Comparison of ENCODE assay signal across 8 cellular contexts in the genomic region with DNA sequence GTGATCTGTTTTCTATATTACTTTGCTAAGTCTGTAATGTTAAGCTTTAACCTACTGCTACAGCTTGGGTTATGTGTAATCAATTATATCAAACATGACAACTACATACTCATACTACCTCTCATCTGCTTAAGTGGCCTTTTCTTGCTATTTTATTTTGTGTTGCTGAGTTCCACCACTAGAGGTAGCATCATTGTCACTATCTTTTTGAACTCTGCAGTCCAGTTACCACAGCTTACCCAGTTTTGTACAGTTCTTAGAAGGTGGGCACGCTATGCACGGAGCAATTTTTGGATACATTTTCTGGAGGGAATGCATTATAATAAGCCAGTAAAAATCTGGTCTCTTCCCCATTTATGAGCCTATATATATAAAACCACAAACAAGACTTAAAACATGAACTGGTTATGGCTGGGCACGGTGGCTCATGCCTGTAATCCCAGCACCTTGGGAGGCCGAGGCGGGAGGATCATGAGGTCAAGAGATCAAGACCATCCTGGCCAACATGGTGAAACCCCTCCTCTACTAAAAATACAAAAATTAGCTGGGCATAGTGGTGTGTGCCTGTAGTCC. TPM values are rescaled to one million over a fixed set of nuclear protein-coding genes. Genes with fewer than 3 reads are reported as not detected.
DNase-seq lines count a peak whose midpoint lies in the region; ATAC-seq, FAIRE-seq and TF ChIP-seq lines count a peak whose summit lies in the region.

No MANE protein-coding gene starts in this region.

- no peaks in the 10 kb centered on the region for H3K9me3 ChIP-seq in ascending aorta
- no peaks in the 10 kb centered on the region for H3K9me3 ChIP-seq in kidney (ENCODE audit: control insufficient read depth in 1 of 2, low read length in 2 of 2)

- H3K4me3 ChIP-seq in AG04449 (ENCODE audit: low read depth, low read length) (no peak overlapping the region), ascending aorta (no peak overlapping the region), kidney (ENCODE audit: low read length in 2 of 2) (no peak overlapping the region)

- POLR2A ChIA-PET in AG04449 (lab: Yijun Ruan, JAX): no interaction called here

- CTCF ChIA-PET in AG04449 (lab: Yijun Ruan, JAX): interaction anchor here (0.6 to 4.1 kb wide), 30 partner anchors 9 to 240 kb away, joined by 3 to 98 read pairs (median 5); no protein-coding TSS in a partner anchor

- no peak for DNase-seq in AG04449 (ENCODE audit: low read depth, low spot score)
- peak; percentile 49 for DNase-seq in LoVo (ENCODE audit: low spot score)
- no peak for DNase-seq in ascending aorta (ENCODE audit: low spot score in 2 of 2)
- DNase-seq in kidney: no peak
- peak; percentile 46 for DNase-seq in urothelium cell line (ENCODE audit: low spot score)
- DNase-seq in occipital lobe (lab: John Stamatoyannopoulos, UW): no peak

- TF ChIP-seq CTCF in AG04449 (IDR thresholded peaks at IDR 0.05; ENCODE audit: insufficient read depth, low read length, missing control alignments): peak; percentile 58
- peak; percentile 75 for TF ChIP-seq CTCF in GM12873 (IDR thresholded peaks at IDR 0.05; ENCODE audit: insufficient read depth, low read depth, low read length, missing control alignments)
- peak; percentile 40 to 58 (median 46) for TF ChIP-seq CTCF in ascending aorta (IDR thresholded peaks at IDR 0.05)
- peak; percentile 67 for TF ChIP-seq CTCF in kidney (IDR thresholded peaks at IDR 0.05; ENCODE audit: borderline replicate concordance, extremely low read depth, insufficient read depth)

- H3K27me3 ChIP-seq in ascending aorta: no peaks in the 10 kb centered on the region

- FAIRE-seq in kidney (lab: Jason Lieb, UNC): no peak
- FAIRE-seq in urothelium cell line (lab: Jason Lieb, UNC): no peak

- ATAC-seq in HG02938 (IDR thresholded peaks at IDR 0.05; ENCODE audit: unreplicated experiment): no peak

- H3K4me1 ChIP-seq in ascending aorta (no peaks in the 10 kb centered on the region), kidney (ENCODE audit: control insufficient read depth in 1 of 2, insufficient read depth in 1 of 2, low read depth in 1 of 2, low read length in 2 of 2) (no peaks in the 10 kb centered on the region)

- intact Hi-C loops in ascending aorta (cut with DNase I): loop anchor here (5.0 kb wide), 1 partner anchor 98 kb away; no protein-coding TSS in a partner anchor
- intact Hi-C loops in kidney (cut with DNase I): loop anchor here (10.0 kb wide), 1 partner anchor 155 kb away; no protein-coding TSS in a partner anchor

- H3K27ac ChIP-seq in ascending aorta (no peak overlapping the region), kidney (ENCODE audit: low read depth in 2 of 2, low read length in 2 of 2) (no peak overlapping the region)

- H3K36me3 ChIP-seq in ascending aorta: peaks cover 10 to 25% of the 10 kb centered on the region in 2 donors
- no peaks in the 10 kb centered on the region for H3K36me3 ChIP-seq in kidney (ENCODE audit: control insufficient read depth in 1 of 2, insufficient read depth in 2 of 2, low read length in 2 of 2)

- no peak overlapping the region for H3K9ac ChIP-seq in kidney (ENCODE audit: low read length in 2 of 2)

RNA-seq across cellular contexts. Expression of a gene that starts 48.5 kb away (rescaled TPM):
- total RNA-seq in ascending aorta: 61.7 TPM
- 36.9 TPM for total RNA-seq in kidney
- 18.5 TPM for polyA plus RNA-seq in kidney (ENCODE audit: insufficient read depth, low read depth, low replicate concordance)
- 39.5 TPM for total RNA-seq in occipital lobe

RNA-seq across cellular contexts. Expression of a gene that starts 59.7 kb away (rescaled TPM):
- total RNA-seq in ascending aorta: 1.2 TPM
- total RNA-seq in kidney: 5.9 TPM
- 4.0 TPM for polyA plus RNA-seq in kidney (ENCODE audit: insufficient read depth, low read depth, low replicate concordance)
- 99.8 TPM for total RNA-seq in occipital lobe

Comparison
In these comparisons a context has a peak if more than half of its experiments do, and no peak if none do; other contexts are left out.
1. DNase-seq: peak in LoVo (single experiment) and urothelium cell line (single experiment); none in AG04449 (single experiment), ascending aorta (0 of 2), kidney (single experiment) and occipital lobe (single experiment).
2. RNA of a gene that starts 59.7 kb away (total RNA-seq): 99.8 TPM in occipital lobe (single experiment); 5.9 TPM in kidney (single experiment) and 1.2 TPM in ascending aorta (single experiment); every median in the first group is over 10 times any median in the second.
3. Peak in every context shown above with its lines, with median percentiles within 50 percentile points of each other: CTCF ChIP-seq.